In the genomic region with DNA sequence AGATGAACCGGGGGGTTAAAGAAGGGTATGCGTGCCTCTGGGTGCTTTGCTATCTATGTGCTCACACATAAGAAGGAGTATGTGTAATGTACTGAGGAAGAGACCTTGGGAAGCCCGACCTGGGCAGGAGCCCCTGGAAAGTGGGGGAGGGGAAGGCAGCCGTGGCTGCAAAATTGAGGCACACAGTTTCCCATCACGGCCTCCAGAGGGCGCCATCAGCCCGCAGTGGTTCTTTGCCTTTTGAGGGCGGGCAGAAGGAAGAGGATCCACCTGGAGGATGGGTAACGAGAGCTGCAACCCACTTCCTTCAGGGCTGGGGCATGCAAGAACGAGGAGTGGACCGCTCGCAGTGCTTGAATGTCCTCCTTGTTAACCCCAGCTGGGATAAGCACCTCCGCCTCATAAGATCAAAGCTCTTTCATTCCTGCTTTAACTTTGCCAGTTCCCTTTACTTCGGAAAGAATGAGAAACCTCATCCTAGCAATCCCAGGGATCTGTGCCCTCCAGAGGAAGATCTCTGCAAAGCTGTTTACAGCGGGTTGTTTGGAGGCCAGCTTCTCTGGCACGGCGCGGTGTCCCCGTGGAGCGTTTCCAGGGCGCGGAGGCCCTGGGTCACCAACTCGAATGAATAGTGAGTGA, we compare ENCODE assay signal across 8 cellular contexts.
DNase-seq lines count a peak whose midpoint lies in the region; ATAC-seq and TF ChIP-seq lines count a peak whose summit lies in the region.

No MANE protein-coding gene starts in this region.

- H3K36me3 Mint-ChIP-seq in Caco-2 (ENCODE audit: insufficient read depth, unreplicated experiment) (no peaks in the 10 kb centered on the region), naive B cell (no peaks in the 10 kb centered on the region)
- no peaks in the 10 kb centered on the region for H3K36me3 Mint-ChIP-seq in activated T-cell treated with anti-CD3 and anti-CD28 coated beads, Interleukin-2, amount 50 U/mL, for 4 hours (ENCODE audit: insufficient read depth)

- TF ChIP-seq CTCF in Caco-2 (IDR thresholded peaks at IDR 0.05; ENCODE audit: insufficient read depth in 1 of 2, low read depth in 1 of 2, low read length in 1 of 2, severe bottlenecking in 1 of 2, unreplicated experiment in 1 of 2), result peak; percentile 87 to 90
- TF ChIP-seq CTCF in OCI-LY3 (IDR thresholded peaks at IDR 0.05; ENCODE audit: low read depth, low read length), result peak; percentile 76

- intact Hi-C loops in Caco-2 (cut with micrococcal nuclease; ENCODE audit: unreplicated experiment), result loop anchor here (1.0 to 5.0 kb wide), 7 partner anchors 72 to 446 kb away; no protein-coding TSS in a partner anchor

- no peak overlapping the region; the same call in 1 of the 2 replicates for H3K4me3 ChIP-seq in Caco-2 (ENCODE audit: low read depth, low read length)
- peak overlapping the region; percentile 47 for H3K4me3 ChIP-seq in HUES64 (ENCODE audit: low read length)
- H3K4me3 ChIP-seq in OCI-LY3 (ENCODE audit: low read length), result peak overlapping the region; percentile 67

- H3K9me3 Mint-ChIP-seq in Caco-2 (ENCODE audit: unreplicated experiment) (no peaks in the 10 kb centered on the region), naive B cell (no peaks in the 10 kb centered on the region)
- H3K9me3 Mint-ChIP-seq in activated T-cell treated with anti-CD3 and anti-CD28 coated beads, Interleukin-2, amount 50 U/mL, for 4 hours, result no peaks in the 10 kb centered on the region

- H3K27me3 Mint-ChIP-seq in Caco-2 (ENCODE audit: insufficient read depth, unreplicated experiment) (peaks cover 3% of the 10 kb centered on the region), naive B cell (peaks cover 6 to 19% (median 15%) of the 10 kb centered on the region in 3 donors)
- H3K27me3 Mint-ChIP-seq in activated T-cell treated with anti-CD3 and anti-CD28 coated beads, Interleukin-2, amount 50 U/mL, for 4 hours (ENCODE audit: low read depth), result peaks cover 10% of the 10 kb centered on the region

- H3K27ac Mint-ChIP-seq in Caco-2 (ENCODE audit: unreplicated experiment) (no peak overlapping the region), naive B cell (peak overlapping the region in 2 of 6 donors; percentile 21 to 88)

- H3K9ac ChIP-seq in HUES64 (ENCODE audit: low read depth, low read length), result no peak overlapping the region
- peak overlapping the region; percentile 28; the same call in 1 of the 2 replicates for H3K9ac ChIP-seq in OCI-LY3 (ENCODE audit: low read length)

- no peaks in the 10 kb centered on the region for H4K20me1 ChIP-seq in OCI-LY3 (ENCODE audit: insufficient read depth, low read length)

- H2AFZ ChIP-seq in OCI-LY3 (ENCODE audit: low read depth, low read length), result peak overlapping the region; percentile 90

- H3K4me3 Mint-ChIP-seq in Caco-2 (ENCODE audit: unreplicated experiment) (peak overlapping the region; percentile 41), naive B cell (peak overlapping the region; percentile 52 to 87 (median 81))
- peak overlapping the region; percentile 69 for H3K4me3 Mint-ChIP-seq in activated T-cell treated with anti-CD3 and anti-CD28 coated beads, Interleukin-2, amount 50 U/mL, for 4 hours

- H3K36me3 ChIP-seq in Caco-2 (ENCODE audit: control insufficient read depth, insufficient read depth, low read length), result no peaks in the 10 kb centered on the region
- no peaks in the 10 kb centered on the region for H3K36me3 ChIP-seq in HUES64 (ENCODE audit: insufficient read depth, low read length)
- H3K36me3 ChIP-seq in OCI-LY3 (replicated peaks; ENCODE audit: low read depth, low read length), result no peaks in the 10 kb centered on the region

- H3K4me1 ChIP-seq in Caco-2, result peaks cover 9% of the 10 kb centered on the region; the same call in 1 of the 2 replicates
- H3K4me1 ChIP-seq in HUES64 (ENCODE audit: insufficient read depth, low read length), result peaks cover 6% of the 10 kb centered on the region; the same call in 1 of the 2 replicates
- peaks cover 20% of the 10 kb centered on the region for H3K4me1 ChIP-seq in OCI-LY3 (ENCODE audit: low read length)

- BruUV-seq in Caco-2 (replicated peaks; lab: Mats Ljungman, UMichigan), result no TSS peak

- no peaks in the 10 kb centered on the region; the same call in 1 of the 2 replicates for H3K27me3 ChIP-seq in Caco-2 (replicated peaks; ENCODE audit: control insufficient read depth, insufficient read depth, low read length)
- H3K27me3 ChIP-seq in HUES64 (ENCODE audit: insufficient read depth, low read length), result no peaks in the 10 kb centered on the region
- no peaks in the 10 kb centered on the region for H3K27me3 ChIP-seq in OCI-LY3 (ENCODE audit: low read depth, low read length)

- H3K79me2 ChIP-seq in OCI-LY3 (ENCODE audit: low read length), result no peaks in the 10 kb centered on the region

- 10% methylated on average over 23 of the region's 23 CpGs for WGBS in HUES64

- H3K9me3 ChIP-seq in Caco-2, result no peaks in the 10 kb centered on the region
- no peaks in the 10 kb centered on the region for H3K9me3 ChIP-seq in HUES64 (ENCODE audit: insufficient read depth, low read depth, low read length)
- H3K9me3 ChIP-seq in OCI-LY3 (ENCODE audit: insufficient read depth, low read length), result no peaks in the 10 kb centered on the region

- DNase-seq in Caco-2 (peak; percentile 71 to 83), fibroblast of gingiva (ENCODE audit: low read depth) (peak; percentile 61), naive B cell (peak; percentile 63)
- peak; percentile 69 for DNase-seq in activated T-cell treated with anti-CD3 and anti-CD28 coated beads, Interleukin-2, amount 50 U/mL, for 4 hours
- DNase-seq in stimulated activated CD8-positive, alpha-beta memory T cell treated with anti-CD3 and anti-CD28 coated beads, Interleukin-7, amount 100 ng/mL, for 48 hours (ENCODE audit: extremely low read depth in 1 of 2, low read depth in 1 of 2), result peak; percentile 45 to 62

- CTCF ChIA-PET in Caco-2 (lab: Charles Lee), result interaction anchor here (0.7 to 2.5 kb wide), 8 partner anchors 9 to 337 kb away, joined by 3 to 13 read pairs (median 4); no protein-coding TSS in a partner anchor

- H3K4me2 ChIP-seq in OCI-LY3 (ENCODE audit: low read length), result peak overlapping the region; percentile 70

- H3K27ac ChIP-seq in HUES64 (ENCODE audit: low read depth, low read length) (no peak overlapping the region), OCI-LY3 (ENCODE audit: low read length) (no peak overlapping the region)

- ATAC-seq in GM21390 (IDR thresholded peaks at IDR 0.05; ENCODE audit: unreplicated experiment), result peak; percentile 93
- peak; percentile 93 to 95 for ATAC-seq in activated T-cell treated with anti-CD3 and anti-CD28 coated beads, Interleukin-2, amount 50 U/mL, for 4 hours
- peak; percentile 97 for ATAC-seq in naive B cell (ENCODE audit: low read depth in 2 of 2)

- H3K4me1 Mint-ChIP-seq in Caco-2 (ENCODE audit: low read depth, unreplicated experiment), result no peaks in the 10 kb centered on the region
- peaks cover 10% of the 10 kb centered on the region for H3K4me1 Mint-ChIP-seq in activated T-cell treated with anti-CD3 and anti-CD28 coated beads, Interleukin-2, amount 50 U/mL, for 4 hours (ENCODE audit: low read depth)
- peaks cover 8 to 11% (median 9%) of the 10 kb centered on the region in 3 donors for H3K4me1 Mint-ChIP-seq in naive B cell

- POLR2A ChIA-PET in Caco-2 (lab: Charles Lee), result no interaction called here
